In genomic region chr20:64161595-64162238, GRCh38 we compare ENCODE assay signal across 8 cellular contexts. TPM values are rescaled to one million over a fixed set of nuclear protein-coding genes. Genes with fewer than 3 reads are reported as not detected.
DNase-seq lines count a peak whose midpoint lies in the region; TF ChIP-seq lines count a peak whose summit lies in the region.

No MANE protein-coding gene starts in this region.

- H3K27me3 Mint-ChIP-seq in activated naive CD4-positive, alpha-beta T cell treated with anti-CD3 and anti-CD28 coated beads, Interleukin-2, amount 10 ng/mL, durations not matched to agents 7 days and 5 days = peaks cover 62% of the 10 kb centered on the region

- no peaks in the 10 kb centered on the region for H3K9me3 Mint-ChIP-seq in activated naive CD4-positive, alpha-beta T cell treated with anti-CD3 and anti-CD28 coated beads, Interleukin-2, amount 10 ng/mL, durations not matched to agents 7 days and 5 days

- intact Hi-C loops in testis (cut with DNase I; ENCODE audit: low total_unique reads) = no loop called here
- intact Hi-C loops in lower leg skin (cut with DNase I; ENCODE audit: low total_unique reads) = no loop called here

- peak; percentile 63 for DNase-seq in Caki2 (ENCODE audit: low read depth)
- peak; percentile 13 for DNase-seq in LHCN-M2 (ENCODE audit: low read depth)
- DNase-seq in activated naive CD4-positive, alpha-beta T cell treated with anti-CD3 and anti-CD28 coated beads, Interleukin-2, amount 10 ng/mL, durations not matched to agents 7 days and 5 days = peak; percentile 62
- peak; percentile 93 for DNase-seq in iPS-NIHi11 (ENCODE audit: low spot score)
- peak; percentile 69 for DNase-seq in testis
- no peak for DNase-seq in lower leg skin (ENCODE audit: low spot score in 2 of 2)
- no peak for DNase-seq in NCI-H2029 treated with DMSO at 0.1 percent for 48 hours (lab: John Stamatoyannopoulos, UW)
- DNase-seq in NCI-H2171 (lab: John Stamatoyannopoulos, UW) = no peak

- H3K36me3 ChIP-seq in testis (ENCODE audit: low read depth, missing control alignments) = no peaks in the 10 kb centered on the region

- H3K36me3 Mint-ChIP-seq in activated naive CD4-positive, alpha-beta T cell treated with anti-CD3 and anti-CD28 coated beads, Interleukin-2, amount 10 ng/mL, durations not matched to agents 7 days and 5 days = no peaks in the 10 kb centered on the region

- no peak for TF ChIP-seq CTCF in testis (IDR thresholded peaks at IDR 0.05)
- no peak for TF ChIP-seq CTCF in lower leg skin (IDR thresholded peaks at IDR 0.05)

- in situ Hi-C loops in Caki2 (cut with HindIII; ENCODE audit: low pct_unique_long_range_greater_than_20kb, low sequenced_read_pairs) = no loop called here

- 7 to 9% methylated on average over 26 to 29 of the region's 29 CpGs for WGBS in testis, 2 donors
- 13 to 15% methylated on average over 29 of the region's 29 CpGs for WGBS in lower leg skin, 2 donors

- H3K27me3 ChIP-seq in testis = no peaks in the 10 kb centered on the region

- H3K4me1 Mint-ChIP-seq in activated naive CD4-positive, alpha-beta T cell treated with anti-CD3 and anti-CD28 coated beads, Interleukin-2, amount 10 ng/mL, durations not matched to agents 7 days and 5 days = no peaks in the 10 kb centered on the region

- no peak overlapping the region for H3K4me3 Mint-ChIP-seq in activated naive CD4-positive, alpha-beta T cell treated with anti-CD3 and anti-CD28 coated beads, Interleukin-2, amount 10 ng/mL, durations not matched to agents 7 days and 5 days

- H3K4me1 ChIP-seq in testis = no peaks in the 10 kb centered on the region

- no peak overlapping the region for H3K27ac Mint-ChIP-seq in activated naive CD4-positive, alpha-beta T cell treated with anti-CD3 and anti-CD28 coated beads, Interleukin-2, amount 10 ng/mL, durations not matched to agents 7 days and 5 days

- CTCF ChIA-PET in activated naive CD4-positive, alpha-beta T cell treated with anti-CD3 and anti-CD28 coated beads, Interleukin-2, amount 10 ng/mL, durations not matched to agents 7 days and 5 days (lab: Charles Lee) = interaction anchor here (0.9 kb wide), 1 partner anchor 124 kb away, joined by 3 read pairs; no protein-coding TSS in a partner anchor

- H3K4me3 ChIP-seq in testis (no peak overlapping the region), lower leg skin (ENCODE audit: low read depth, poor library complexity, severe bottlenecking) (no peak overlapping the region)

- no peak overlapping the region for H3K27ac ChIP-seq in testis

- no peaks in the 10 kb centered on the region for H3K9me3 ChIP-seq in testis

- TF ChIP-seq POLR2A in testis (IDR thresholded peaks at IDR 0.05) (no peak), lower leg skin (IDR thresholded peaks at IDR 0.05) (no peak)

RNA-seq across cellular contexts. Expression of gene MYT1, which starts 2.5 kb away (rescaled TPM):
- total RNA-seq in Caki2 (2014; rRNA removed; shearing (Covaris generic); ENCODE audit: low replicate concordance) = not detected in 2 replicates
- total RNA-seq in LHCN-M2 (2014; rRNA removed) (not detected in 2 replicates), testis (10 to 100 TPM in 1 of 2 donors, 1 to 10 TPM in 1; 1.7 to 22.2 TPM), lower leg skin (under 1 TPM in 1 of 4 donors, not detected in 3; 0.26 TPM)
- not detected for polyA plus RNA-seq in LHCN-M2 (2012)
- 2.9 TPM for polyA plus RNA-seq in testis (ENCODE audit: insufficient read depth, low read depth, low replicate concordance)

RNA-seq across cellular contexts. Expression of gene NPBWR2, which starts 54.4 kb away (rescaled TPM):
- not detected in 2 replicates for total RNA-seq in Caki2 (2014; rRNA removed; shearing (Covaris generic); ENCODE audit: low replicate concordance)
- total RNA-seq in LHCN-M2 (2014; rRNA removed) = not detected in 2 replicates
- not detected for polyA plus RNA-seq in LHCN-M2 (2012)
- under 1 TPM in 1 of 2 donors, not detected in 1; 0.19 TPM for total RNA-seq in testis
- polyA plus RNA-seq in testis (ENCODE audit: insufficient read depth, low read depth, low replicate concordance) = not detected
- not detected for total RNA-seq in lower leg skin

Comparison
In these comparisons a context has a peak if more than half of its experiments do, and no peak if none do; other contexts are left out.
1. DNase-seq: peak in Caki2 (single experiment), LHCN-M2 (single experiment), activated naive CD4-positive, alpha-beta T cell treated with anti-CD3 and anti-CD28 coated beads, Interleukin-2, amount 10 ng/mL, durations not matched to agents 7 days and 5 days (single experiment), iPS-NIHi11 (single experiment) and testis (single experiment); none in lower leg skin (0 of 2), NCI-H2029 treated with DMSO at 0.1 percent for 48 hours (single experiment) and NCI-H2171 (single experiment).